Comparison of ENCODE assay signal across 1 cellular context in the genomic region with DNA sequence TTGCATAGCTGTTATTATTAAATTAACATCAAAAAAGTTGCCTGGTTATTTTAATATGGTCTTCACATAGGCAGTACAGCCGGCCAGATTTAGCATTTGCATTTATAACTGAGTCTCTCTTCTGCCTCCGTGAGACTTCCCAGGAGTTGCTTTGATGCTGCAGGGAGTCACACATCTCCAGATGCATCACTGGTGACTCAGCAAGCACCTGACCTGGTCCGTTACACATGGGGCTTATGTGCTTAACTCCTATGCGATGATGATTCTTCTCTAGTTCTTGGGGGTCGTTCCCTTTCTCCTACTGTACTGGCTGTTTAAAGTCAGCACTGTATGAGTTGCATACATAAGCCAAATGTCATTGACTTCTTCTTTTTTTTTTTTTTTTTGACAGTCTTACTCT.
TF ChIP-seq lines count a peak whose summit lies in the region.

No MANE protein-coding gene starts in this region.

TF ChIP-seq in K562, 482 proteins besides CTCF, POLR2A, EP300 and RAD21 (continued from another document):
- TF ChIP-seq PREB (CRISPR knock-in tag; IDR thresholded peaks at IDR 0.05) (no peak), CBFA2T2 (conservative IDR thresholded peaks at IDR 0.05) (peak; percentile 17; the same call in 1 of the 2 replicates), STAT6 (CRISPR knock-in tag; IDR thresholded peaks at IDR 0.05) (no peak), TEAD1 (CRISPR knock-in tag; IDR thresholded peaks at IDR 0.05) (peak in 1 of 2 experiments; percentile 31; a peak in 1 of 4 replicates), MAFG (tag; conservative IDR thresholded peaks at IDR 0.05) (peak; percentile 63), ZNF589 (CRISPR knock-in tag; IDR thresholded peaks at IDR 0.05; ENCODE audit: low read depth) (0 out of 2 replicates have a peak, but pooled peaks have one; percentile 23), L3MBTL2 (IDR thresholded peaks at IDR 0.05) (0 out of 2 replicates have a peak, but pooled peaks have one; percentile 28), SNRNP70 (optimal IDR thresholded peaks at IDR 0.05; ENCODE audit: low read depth, low read length) (no peak), RAD51 (IDR thresholded peaks at IDR 0.05; ENCODE audit: borderline replicate concordance, low read depth) (peak; percentile 41; the same call in 1 of the 2 replicates), CTBP1 (IDR thresholded peaks at IDR 0.05; ENCODE audit: borderline replicate concordance) (peak; percentile 86), CREM (IDR thresholded peaks at IDR 0.05; ENCODE audit: low read depth) (peak; percentile 43; the same call in 1 of the 2 replicates), CXXC5 (CRISPR knock-in tag; IDR thresholded peaks at IDR 0.05) (0 out of 2 replicates have a peak, but pooled peaks have one; percentile 20), HDAC2 (IDR thresholded peaks at IDR 0.05) (0 out of 2 replicates have a peak, but pooled peaks have one; percentile 20), ZNF146 (CRISPR knock-in tag; IDR thresholded peaks at IDR 0.05; ENCODE audit: unreplicated experiment) (no peak), SMARCA4 (IDR thresholded peaks at IDR 0.05) (0 out of 2 replicates have a peak, but pooled peaks have one; percentile 22), ZNF77 (CRISPR knock-in tag; IDR thresholded peaks at IDR 0.05) (no peak), SRSF3 (IDR thresholded peaks at IDR 0.05; ENCODE audit: insufficient read depth, low read length) (no peak), NFE2 (IDR thresholded peaks at IDR 0.05; ENCODE audit: low read depth) (peak; percentile 82), FOSL1 (tag; conservative IDR thresholded peaks at IDR 0.05) (peak; percentile 91), CEBPG (CRISPR knock-in tag; IDR thresholded peaks at IDR 0.05) (no peak), CEBPG (tag; conservative IDR thresholded peaks at IDR 0.05 in 1 of 2, IDR thresholded peaks at IDR 0.05 in 1 of 2) (no peak)
- TF ChIP-seq, protein P1, sequence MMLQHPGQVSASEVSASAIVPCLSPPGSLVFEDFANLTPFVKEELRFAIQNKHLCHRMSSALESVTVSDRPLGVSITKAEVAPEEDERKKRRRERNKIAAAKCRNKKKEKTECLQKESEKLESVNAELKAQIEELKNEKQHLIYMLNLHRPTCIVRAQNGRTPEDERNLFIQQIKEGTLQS (IDR thresholded peaks at IDR 0.05), result peak; percentile 86
- TF ChIP-seq, protein P1 (CRISPR knock-in tag; conservative IDR thresholded peaks at IDR 0.05), result no peak
- TF ChIP-seq, protein P2, sequence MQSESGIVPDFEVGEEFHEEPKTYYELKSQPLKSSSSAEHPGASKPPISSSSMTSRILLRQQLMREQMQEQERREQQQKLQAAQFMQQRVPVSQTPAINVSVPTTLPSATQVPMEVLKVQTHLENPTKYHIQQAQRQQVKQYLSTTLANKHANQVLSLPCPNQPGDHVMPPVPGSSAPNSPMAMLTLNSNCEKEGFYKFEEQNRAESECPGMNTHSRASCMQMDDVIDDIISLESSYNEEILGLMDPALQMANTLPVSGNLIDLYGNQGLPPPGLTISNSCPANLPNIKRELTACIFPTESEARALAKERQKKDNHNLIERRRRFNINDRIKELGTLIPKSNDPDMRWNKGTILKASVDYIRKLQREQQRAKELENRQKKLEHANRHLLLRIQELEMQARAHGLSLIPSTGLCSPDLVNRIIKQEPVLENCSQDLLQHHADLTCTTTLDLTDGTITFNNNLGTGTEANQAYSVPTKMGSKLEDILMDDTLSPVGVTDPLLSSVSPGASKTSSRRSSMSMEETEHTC (IDR thresholded peaks at IDR 0.05), result peak; percentile 33; the same call in 1 of the 2 replicates
TF ChIP-seq in K562: peak in this region for 33.
